ENCODE assay signal across 19 cellular contexts in genomic region chr13:103291693-103292572, GRCh38.
DNase-seq lines count a peak whose midpoint lies in the region; ATAC-seq lines count a peak whose summit lies in the region.
"Had no signal": no experiment of that assay in that cellular context is flagged by ENCODE, and none has a peak within 500 bp of the region (broad histone marks: within the 10 kb centered on the region; RNA-seq: fewer than 3 reads in every experiment).

No MANE protein-coding gene starts in this region.

- peak overlapping the region in 7 of 11 experiments; percentile 2 to 49 (median 32); a peak in 11 of 22 replicates for H3K4me2 ChIP-seq in BLaER1 treated with 17β-estradiol and CSF1 and Interleukin-3, amounts not matched to agents 10 nM and 100 nM

- DNase-seq in astrocyte of the hippocampus (ENCODE audit: low read depth, low spot score) (peak; percentile 34), occipital lobe (lab: John Stamatoyannopoulos, UW) (no peak), right cardiac atrium (no peak), T-helper 9 cell (no peak), nucleus accumbens (lab: John Stamatoyannopoulos, UW) (no peak)
- DNase-seq: activated CD8-positive, alpha-beta memory T cell treated with anti-CD3 and anti-CD28 coated beads for 24 hours; CD8-positive, alpha-beta memory T cell; cortex of kidney; GF-D8; KG1; mesenchymal stem cell; NCI-H1105 treated with DMSO at 0.1 percent for 48 hours; stimulated activated CD4-positive, alpha-beta T cell treated with anti-CD3 and anti-CD28 coated beads, Interleukin-4, amount 100 ng/mL, for 1 hour had no signal

- H3K27me3 ChIP-seq in BLaER1 treated with 17β-estradiol and CSF1 and Interleukin-3, amounts not matched to agents 10 nM and 100 nM: no peaks in the 10 kb centered on the region
- H3K27me3 ChIP-seq in right cardiac atrium (ENCODE audit: control insufficient read depth, insufficient read depth): no peaks in the 10 kb centered on the region
- H3K27me3 ChIP-seq: neutrophil had no signal

- 52% methylated on average over 3 of the region's 3 CpGs for WGBS in right cardiac atrium

- H3K27ac ChIP-seq in BLaER1 treated with 17β-estradiol and CSF1 and Interleukin-3, amounts not matched to agents 10 nM and 100 nM: no peak overlapping the region
- H3K27ac ChIP-seq in right cardiac atrium (ENCODE audit: low read length): no peak overlapping the region
- H3K27ac ChIP-seq: neutrophil had no signal

- intact Hi-C loops in right cardiac atrium (cut with DNase I): no loop called here

- peaks cover 3 to 17% (median 9%) of the 10 kb centered on the region in 11 experiments for H3K9me3 ChIP-seq in BLaER1 treated with 17β-estradiol and CSF1 and Interleukin-3, amounts not matched to agents 10 nM and 100 nM (replicated peaks in 1 of 11)
- H3K9me3 ChIP-seq in right cardiac atrium (ENCODE audit: control insufficient read depth, low read length): peaks cover under 1% of the 10 kb centered on the region
- H3K9me3 ChIP-seq: neutrophil had no signal

- H3K36me3 ChIP-seq in BLaER1 treated with 17β-estradiol and CSF1 and Interleukin-3, amounts not matched to agents 10 nM and 100 nM: no peaks in the 10 kb centered on the region
- H3K36me3 ChIP-seq: neutrophil had no signal

- peak; percentile 60 for ATAC-seq in GM19395 (IDR thresholded peaks at IDR 0.05; ENCODE audit: unreplicated experiment)
- peak; percentile 57 for ATAC-seq in HG03175 (IDR thresholded peaks at IDR 0.05; ENCODE audit: unreplicated experiment)
- ATAC-seq in right cardiac atrium: no peak
- ATAC-seq: activated T-helper 17 cell treated with anti-CD3 and anti-CD28 coated beads, Interleukin-2, amount 50 U/mL, for 72 hours; Panc1 had no signal

- H4K20me1 ChIP-seq in BLaER1 treated with 17β-estradiol and CSF1 and Interleukin-3, amounts not matched to agents 10 nM and 100 nM: no peaks in the 10 kb centered on the region

- H3K9ac ChIP-seq in BLaER1 treated with 17β-estradiol and CSF1 and Interleukin-3, amounts not matched to agents 10 nM and 100 nM: no peak overlapping the region

- no peak overlapping the region for H3K4me3 ChIP-seq in BLaER1 treated with 17β-estradiol and CSF1 and Interleukin-3, amounts not matched to agents 10 nM and 100 nM
- no peak overlapping the region for H3K4me3 ChIP-seq in right cardiac atrium (ENCODE audit: low read length)

- H3K4me1 ChIP-seq in BLaER1 treated with 17β-estradiol and CSF1 and Interleukin-3, amounts not matched to agents 10 nM and 100 nM: peaks cover 0 to 24% (median 6%) of the 10 kb centered on the region in 10 experiments; a peak in 7 of 20 replicates
- H3K4me1 ChIP-seq in right cardiac atrium (ENCODE audit: control insufficient read depth, insufficient read depth, low read length): no peaks in the 10 kb centered on the region

Comparison
In these comparisons a context has a peak if more than half of its experiments do, and no peak if none do; other contexts are left out.
1. ATAC-seq: peak in GM19395 (single experiment) and HG03175 (single experiment); none in right cardiac atrium (0 of 2).